34 cellular contexts compared by ENCODE assay signal in genomic region chr18:42953306-42953705, GRCh38.
"Had no signal": no experiment of that assay in that cellular context is flagged by ENCODE, and none has a peak within 500 bp of the region (broad histone marks: within the 10 kb centered on the region; RNA-seq: fewer than 3 reads in every experiment).

No MANE protein-coding gene starts in this region.

- H3K9ac ChIP-seq: KMS-11 had no signal

- H3K36me3 ChIP-seq: MG63 had no signal

- H3K4me2 ChIP-seq: KMS-11 had no signal

- DNase-seq: Karpas-422, Kasumi-1, MG63, MM.1S, MV-4-11, NCI-H1048, NCI-H1092, NCI-H1092 treated with DMSO at 0.1 percent for 48 hours, NCI-H1105, NCI-H1105 treated with DMSO at 0.1 percent for 48 hours, NCI-H1417, NCI-H1417 treated with DMSO at 0.1 percent for 48 hours, NCI-H1436, NCI-H1436 treated with DMSO at 0.1 percent for 48 hours, NCI-H146, NCI-H1694, NCI-H1694 treated with DMSO at 0.1 percent for 48 hours, NCI-H187, NCI-H187 treated with DMSO at 0.1 percent for 48 hours, NCI-H1930, NCI-H2029, NCI-H2029 treated with DMSO at 0.1 percent for 48 hours, NCI-H2081, NCI-H2081 treated with DMSO at 0.1 percent for 48 hours, NCI-H2107, NCI-H2171, NCI-H2171 treated with DMSO at 0.1 percent for 48 hours, NCI-H226, NCI-H345, NCI-H446, NCI-H446 treated with DMSO at 0.1 percent for 48 hours, NCI-H510A, NCI-H510A treated with DMSO at 0.1 percent for 48 hours had no signal

- H3K27ac ChIP-seq: KMS-11 had no signal

- H3K9me3 ChIP-seq: MG63 had no signal

- H3K4me3 ChIP-seq: MG63 had no signal

- H3K27me3 ChIP-seq: MG63 had no signal
